26 cellular contexts compared by ENCODE assay signal in the genomic region with DNA sequence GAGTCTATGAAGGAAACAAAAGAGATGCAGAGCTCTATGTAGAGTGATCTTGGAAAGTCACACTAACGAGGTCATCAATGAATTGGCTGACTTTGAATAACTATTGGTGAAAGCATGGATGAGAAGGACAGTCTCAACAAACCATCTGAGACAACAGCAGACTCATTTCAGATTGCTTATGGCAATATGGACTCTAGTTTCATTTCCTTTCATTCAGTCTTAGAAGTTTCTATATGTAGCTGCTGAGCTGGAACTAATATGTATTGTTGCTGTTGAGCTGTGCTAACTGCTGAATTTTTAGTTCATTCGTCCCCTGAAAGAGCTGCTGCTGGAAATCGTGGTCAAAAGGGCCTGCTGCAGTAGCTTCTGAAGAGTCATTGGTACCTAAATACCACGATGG. TPM values are rescaled to one million over a fixed set of nuclear protein-coding genes. Genes with fewer than 3 reads are reported as not detected.
DNase-seq lines count a peak whose midpoint lies in the region; ATAC-seq and TF ChIP-seq lines count a peak whose summit lies in the region.
"Had no signal": no experiment of that assay in that cellular context is flagged by ENCODE, and none has a peak within 500 bp of the region (broad histone marks: within the 10 kb centered on the region; RNA-seq: fewer than 3 reads in every experiment).

No MANE protein-coding gene starts in this region.

- no peak overlapping the region for H3K4me3 Mint-ChIP-seq in activated CD8-positive, alpha-beta memory T cell treated with anti-CD3 and anti-CD28 coated beads, Interleukin-2, amount 10 ng/mL, durations not matched to agents 7 days and 5 days
- H3K4me3 Mint-ChIP-seq in activated B cell treated with CpG ODN at 0.5 μM for 24 hours (no peak overlapping the region), endothelial cell (ENCODE audit: unreplicated experiment) (no peak overlapping the region)
- H3K4me3 Mint-ChIP-seq in stimulated activated effector memory CD8-positive, alpha-beta T cell treated with anti-CD3 and anti-CD28 coated beads, Interleukin-12 subunit alpha, Interleukin-12 subunit beta, amount 100 ng/mL, for 72 hours: no peak overlapping the region
- H3K4me3 Mint-ChIP-seq: endodermal cell; natural killer cell treated with Interleukin-12 subunit alpha and Interleukin-12 subunit beta and Interleukin-15 and Interleukin-18, amount 100 ng/mL, for 72 hours; T-cell had no signal

- H3K9me3 Mint-ChIP-seq in activated CD8-positive, alpha-beta memory T cell treated with anti-CD3 and anti-CD28 coated beads, Interleukin-2, amount 10 ng/mL, durations not matched to agents 7 days and 5 days (ENCODE audit: low read depth): no peaks in the 10 kb centered on the region
- no peaks in the 10 kb centered on the region for H3K9me3 Mint-ChIP-seq in activated B cell treated with CpG ODN at 0.5 μM for 24 hours
- H3K9me3 Mint-ChIP-seq in stimulated activated effector memory CD8-positive, alpha-beta T cell treated with anti-CD3 and anti-CD28 coated beads, Interleukin-12 subunit alpha, Interleukin-12 subunit beta, amount 100 ng/mL, for 72 hours: no peaks in the 10 kb centered on the region
- no peaks in the 10 kb centered on the region for H3K9me3 Mint-ChIP-seq in endothelial cell (ENCODE audit: unreplicated experiment)
- H3K9me3 Mint-ChIP-seq: endodermal cell; natural killer cell treated with Interleukin-12 subunit alpha and Interleukin-12 subunit beta and Interleukin-15 and Interleukin-18, amount 100 ng/mL, for 72 hours; T-cell had no signal

- intact Hi-C loops in activated B cell treated with CpG ODN at 0.5 μM for 24 hours (cut with micrococcal nuclease): loop anchor here (2.0 kb wide), 1 partner anchor 16 kb away; no protein-coding TSS in a partner anchor

- no peak for TF ChIP-seq CTCF in activated B cell treated with CpG ODN at 0.5 μM for 24 hours (IDR thresholded peaks at IDR 0.05)
- no peak for TF ChIP-seq CTCF in endothelial cell (IDR thresholded peaks at IDR 0.05; ENCODE audit: unreplicated experiment)

- POLR2A ChIA-PET in activated B cell treated with CpG ODN at 0.5 μM for 24 hours (lab: Charles Lee): no interaction called here

- DNase-seq in activated CD8-positive, alpha-beta memory T cell treated with anti-CD3 and anti-CD28 coated beads, Interleukin-2, amount 10 ng/mL, durations not matched to agents 7 days and 5 days: no peak
- DNase-seq in activated CD8-positive, alpha-beta memory T cell treated with anti-CD3 and anti-CD28 coated beads, Interleukin-2, amount 50 U/mL, for 4 hours: no peak
- DNase-seq in activated B cell treated with CpG ODN at 0.5 μM for 24 hours: no peak
- DNase-seq in stimulated activated effector memory CD8-positive, alpha-beta T cell treated with anti-CD3 and anti-CD28 coated beads, Interleukin-12 subunit alpha, Interleukin-12 subunit beta, amount 100 ng/mL, for 72 hours (ENCODE audit: low spot score in 2 of 2): no peak
- no peak for DNase-seq in endothelial cell (ENCODE audit: low spot score)
- no peak for DNase-seq in Ammon's horn (ENCODE audit: low spot score)
- DNase-seq in DMS53 (lab: John Stamatoyannopoulos, UW): no peak
- DNase-seq: activated CD8-positive, alpha-beta memory T cell treated with anti-CD3 and anti-CD28 coated beads for 24 hours; activated effector memory CD4-positive, alpha-beta T cell treated with anti-CD3 and anti-CD28 coated beads, Interleukin-2, amount 50 U/mL, for 16 hours; endodermal cell; GOT3; hippocampal formation; KG1; kidney; mesenchymal stem cell; NCI-H146; NCI-H226; Right ventricle myocardium superior; spleen; stimulated activated naive CD4-positive, alpha-beta T cell treated with Interleukin-2 at 50 U/mL for 16 hours; T-cell; upper lobe of left lung had no signal

- H3K27ac Mint-ChIP-seq in activated CD8-positive, alpha-beta memory T cell treated with anti-CD3 and anti-CD28 coated beads, Interleukin-2, amount 10 ng/mL, durations not matched to agents 7 days and 5 days: peak overlapping the region; percentile 52
- H3K27ac Mint-ChIP-seq in activated B cell treated with CpG ODN at 0.5 μM for 24 hours (no peak overlapping the region), endothelial cell (ENCODE audit: unreplicated experiment) (no peak overlapping the region)
- no peak overlapping the region for H3K27ac Mint-ChIP-seq in stimulated activated effector memory CD8-positive, alpha-beta T cell treated with anti-CD3 and anti-CD28 coated beads, Interleukin-12 subunit alpha, Interleukin-12 subunit beta, amount 100 ng/mL, for 72 hours
- H3K27ac Mint-ChIP-seq: endodermal cell; natural killer cell treated with Interleukin-12 subunit alpha and Interleukin-12 subunit beta and Interleukin-15 and Interleukin-18, amount 100 ng/mL, for 72 hours; progenitor cell of endocrine pancreas; T-cell had no signal

- CTCF ChIA-PET in activated CD8-positive, alpha-beta memory T cell treated with anti-CD3 and anti-CD28 coated beads, Interleukin-2, amount 10 ng/mL, durations not matched to agents 7 days and 5 days (lab: Charles Lee): interaction anchor here (0.7 to 1.7 kb wide), 4 partner anchors 20 to 133 kb away, joined by 3 to 7 read pairs (median 4); partner anchors contain the start of gene TEX48
- CTCF ChIA-PET in activated B cell treated with CpG ODN at 0.5 μM for 24 hours (lab: Charles Lee): no interaction called here

- peaks cover 4% of the 10 kb centered on the region for H3K36me3 Mint-ChIP-seq in activated CD8-positive, alpha-beta memory T cell treated with anti-CD3 and anti-CD28 coated beads, Interleukin-2, amount 10 ng/mL, durations not matched to agents 7 days and 5 days
- H3K36me3 Mint-ChIP-seq in activated B cell treated with CpG ODN at 0.5 μM for 24 hours (ENCODE audit: low read depth) (no peaks in the 10 kb centered on the region), endothelial cell (ENCODE audit: low read depth, unreplicated experiment) (no peaks in the 10 kb centered on the region)
- no peaks in the 10 kb centered on the region for H3K36me3 Mint-ChIP-seq in stimulated activated effector memory CD8-positive, alpha-beta T cell treated with anti-CD3 and anti-CD28 coated beads, Interleukin-12 subunit alpha, Interleukin-12 subunit beta, amount 100 ng/mL, for 72 hours
- H3K36me3 Mint-ChIP-seq: T-cell had no signal

- peaks cover 29% of the 10 kb centered on the region for H3K27me3 Mint-ChIP-seq in activated CD8-positive, alpha-beta memory T cell treated with anti-CD3 and anti-CD28 coated beads, Interleukin-2, amount 10 ng/mL, durations not matched to agents 7 days and 5 days
- H3K27me3 Mint-ChIP-seq in activated B cell treated with CpG ODN at 0.5 μM for 24 hours (peaks cover 18% of the 10 kb centered on the region), endothelial cell (ENCODE audit: unreplicated experiment) (no peaks in the 10 kb centered on the region)

- ATAC-seq in activated CD8-positive, alpha-beta memory T cell treated with anti-CD3 and anti-CD28 coated beads, Interleukin-2, amount 10 ng/mL, durations not matched to agents 7 days and 5 days: peak; percentile 51
- peak; percentile 70 for ATAC-seq in HG03175 (IDR thresholded peaks at IDR 0.05; ENCODE audit: unreplicated experiment)
- ATAC-seq in activated B cell treated with CpG ODN at 0.5 μM for 24 hours (ENCODE audit: low read depth): peak; percentile 69
- ATAC-seq in stimulated activated effector memory CD8-positive, alpha-beta T cell treated with anti-CD3 and anti-CD28 coated beads, Interleukin-12 subunit alpha, Interleukin-12 subunit beta, amount 100 ng/mL, for 72 hours: peak; percentile 63
- ATAC-seq: A549, T-cell had no signal

- H3K4me1 Mint-ChIP-seq in activated CD8-positive, alpha-beta memory T cell treated with anti-CD3 and anti-CD28 coated beads, Interleukin-2, amount 10 ng/mL, durations not matched to agents 7 days and 5 days: peaks cover 25% of the 10 kb centered on the region
- H3K4me1 Mint-ChIP-seq in activated B cell treated with CpG ODN at 0.5 μM for 24 hours (peaks cover 28% of the 10 kb centered on the region), endothelial cell (ENCODE audit: unreplicated experiment) (no peaks in the 10 kb centered on the region)
- peaks cover 10% of the 10 kb centered on the region for H3K4me1 Mint-ChIP-seq in stimulated activated effector memory CD8-positive, alpha-beta T cell treated with anti-CD3 and anti-CD28 coated beads, Interleukin-12 subunit alpha, Interleukin-12 subunit beta, amount 100 ng/mL, for 72 hours
- H3K4me1 Mint-ChIP-seq: endodermal cell had no signal

RNA-seq across cellular contexts. Expression of gene TNFSF15, which starts 31.3 kb away (rescaled TPM):
- under 1 TPM; 0.06 to 0.16 TPM for total RNA-seq in activated CD8-positive, alpha-beta memory T cell treated with anti-CD3 and anti-CD28 coated beads, Interleukin-2, amount 10 ng/mL, durations not matched to agents 7 days and 5 days
- total RNA-seq in activated B cell treated with CpG ODN at 0.5 μM for 24 hours (0.10 and 0.22 TPM in 2 replicates), endothelial cell (ENCODE audit: unreplicated experiment) (not detected)
- total RNA-seq: endodermal cell, Right ventricle myocardium superior had no signal
